Comparison of ENCODE assay signal across 8 cellular contexts in genomic region chr7:32890010-32890552, GRCh38. TPM values are rescaled to one million over a fixed set of nuclear protein-coding genes. Genes with fewer than 3 reads are reported as not detected.
DNase-seq lines count a peak whose midpoint lies in the region; ATAC-seq, FAIRE-seq and TF ChIP-seq lines count a peak whose summit lies in the region.

No MANE protein-coding gene starts in this region.

- no peaks in the 10 kb centered on the region for H3K36me3 ChIP-seq in KMS-11 (ENCODE audit: insufficient read depth)
- no peaks in the 10 kb centered on the region for H3K36me3 ChIP-seq in keratinocyte (ENCODE audit: control insufficient read depth in 2 of 2, extremely low read depth in 1 of 2, insufficient read depth in 2 of 2, low read length in 2 of 2)
- H3K36me3 ChIP-seq in subcutaneous abdominal adipose tissue (ENCODE audit: control insufficient read depth in 5 of 5, insufficient read depth in 5 of 5, low read length in 5 of 5), result no peaks in the 10 kb centered on the region

- POLR2A ChIA-PET in RWPE1 (lab: Yijun Ruan, JAX; ENCODE audit: low non-redundant PET), result no interaction called here

- H3K9me3 ChIP-seq in keratinocyte (ENCODE audit: control insufficient read depth, low read depth, low read length) (no peaks in the 10 kb centered on the region), subcutaneous abdominal adipose tissue (ENCODE audit: control insufficient read depth in 5 of 5, low read length in 5 of 5) (no peaks in the 10 kb centered on the region)

- peaks cover 51% of the 10 kb centered on the region for H3K4me1 ChIP-seq in KMS-11 (ENCODE audit: low read depth, poor library complexity, severe bottlenecking)
- peaks cover 26% of the 10 kb centered on the region for H3K4me1 ChIP-seq in keratinocyte (ENCODE audit: control insufficient read depth, extremely low read depth, insufficient read depth, low read length)
- H3K4me1 ChIP-seq in subcutaneous abdominal adipose tissue (ENCODE audit: control insufficient read depth in 5 of 5, insufficient read depth in 5 of 5, low read length in 5 of 5), result peaks cover 0 to 57% (median 39%) of the 10 kb centered on the region in 5 donors

- no peak for FAIRE-seq in keratinocyte (lab: Jason Lieb, UNC)

- H3K9ac ChIP-seq in KMS-11 (peak overlapping the region; percentile 83; the same call in 1 of the 2 replicates), keratinocyte (ENCODE audit: control insufficient read depth, extremely low read depth, insufficient read depth, low read length) (peak overlapping the region; percentile 97), subcutaneous abdominal adipose tissue (ENCODE audit: low read length in 5 of 5) (peak overlapping the region; percentile 98 to 99 (median 98))

- H3K4me2 ChIP-seq in KMS-11 (peak overlapping the region; percentile 85), keratinocyte (ENCODE audit: control insufficient read depth, extremely low read depth, insufficient read depth, low read depth, low read length) (peak overlapping the region; percentile 95)

- H3K4me3 ChIP-seq in KMS-11 (IDR thresholded peaks at IDR 0.05; ENCODE audit: insufficient read depth, low read depth, low read length) (peak overlapping the region; percentile 47), keratinocyte (ENCODE audit: control insufficient read depth in 2 of 3, extremely low read depth in 1 of 3, insufficient read depth in 2 of 3, low read depth in 1 of 3, low read length in 3 of 3) (peak overlapping the region; percentile 51 to 99 (median 98)), subcutaneous abdominal adipose tissue (ENCODE audit: low read depth in 1 of 5, low read length in 5 of 5) (peak overlapping the region; percentile 82 to 97 (median 94))

- H3K79me2 ChIP-seq in KMS-11 (ENCODE audit: insufficient read depth, low read depth) (peaks cover 58% of the 10 kb centered on the region), keratinocyte (ENCODE audit: control insufficient read depth, insufficient read depth, low read length) (peaks cover 60% of the 10 kb centered on the region)

- peak overlapping the region; percentile 57; the same call in 1 of the 2 replicates for H2AFZ ChIP-seq in KMS-11 (ENCODE audit: low read depth)
- peak overlapping the region; percentile 80 for H2AFZ ChIP-seq in keratinocyte (ENCODE audit: control insufficient read depth, low read length)

- H3K27ac ChIP-seq in KMS-11 (peak overlapping the region; percentile 94), angular gyrus (ENCODE audit: low read depth, low read length) (peak overlapping the region; percentile 74), keratinocyte (ENCODE audit: control insufficient read depth, insufficient read depth, low read length) (peak overlapping the region; percentile 99), subcutaneous abdominal adipose tissue (ENCODE audit: low read depth, low read length) (peak overlapping the region; percentile 99), RWPE1 (no peak overlapping the region)

- CTCF ChIA-PET in RWPE1 (lab: Yijun Ruan, JAX), result interaction anchor here (0.6 kb wide), 1 partner anchor 67 kb away, joined by 4 read pairs; the partner anchor contains the start of gene FKBP9

- H4K20me1 ChIP-seq in KMS-11 (ENCODE audit: insufficient read depth), result 0 out of 2 replicates have a peak, but pooled peaks cover 16% of the 10 kb centered on the region
- no peaks in the 10 kb centered on the region for H4K20me1 ChIP-seq in keratinocyte (ENCODE audit: control insufficient read depth, extremely low read depth, insufficient read depth, low read length)

- ATAC-seq in GM21825 (IDR thresholded peaks at IDR 0.05; ENCODE audit: unreplicated experiment), result no peak

- H3K27me3 ChIP-seq in KMS-11 (ENCODE audit: insufficient read depth, low read depth), result no peaks in the 10 kb centered on the region
- no peaks in the 10 kb centered on the region for H3K27me3 ChIP-seq in keratinocyte (ENCODE audit: control insufficient read depth, extremely low read depth, insufficient read depth, low read length)
- H3K27me3 ChIP-seq in subcutaneous abdominal adipose tissue (ENCODE audit: control insufficient read depth in 5 of 5, insufficient read depth in 4 of 5, low read length in 5 of 5), result no peaks in the 10 kb centered on the region

- dilution Hi-C loops in keratinocyte (cut with MboI; ENCODE audit: extremely low pct_ligation_motif_present, low sequenced_read_pairs), result no loop called here

- no peaks in the 10 kb centered on the region for H3K9me1 ChIP-seq in keratinocyte (ENCODE audit: control insufficient read depth, extremely low read depth, insufficient read depth, low read length)

- DNase-seq in Daoy (ENCODE audit: low read depth) (peak; percentile 28), keratinocyte (ENCODE audit: low read depth, low spot score) (no peak), RWPE1 (ENCODE audit: low spot score) (no peak), NCI-H1694 treated with DMSO at 0.1 percent for 48 hours (lab: John Stamatoyannopoulos, UW) (no peak)

- no peak for TF ChIP-seq CTCF in KMS-11 (conservative IDR thresholded peaks at IDR 0.05; ENCODE audit: low read depth, low read length)
- TF ChIP-seq CTCF in keratinocyte (optimal IDR thresholded peaks at IDR 0.05 in 1 of 3, IDR thresholded peaks at IDR 0.05 in 1 of 3, conservative IDR thresholded peaks at IDR 0.05 in 1 of 3; ENCODE audit: extremely low read depth in 1 of 3, insufficient read depth in 2 of 3, low read length in 3 of 3), result no peak
- no peak for TF ChIP-seq CTCF in RWPE1 (conservative IDR thresholded peaks at IDR 0.05; ENCODE audit: low read depth)

RNA-seq across cellular contexts. Expression of gene KBTBD2, which starts 1.5 kb away (rescaled TPM):
- 47.8 and 57.9 TPM in 2 replicates for total RNA-seq in Daoy (2014; rRNA removed; shearing (Covaris generic))
- 17.8 to 28.2 TPM (median 21.4 TPM) in 3 replicates for polyA plus RNA-seq in keratinocyte
- polyA plus RNA-seq in keratinocyte (2011; ENCODE audit: low read depth), result 22.6 TPM
- 10.5 and 23.9 TPM in 2 replicates for polyA plus RNA-seq in keratinocyte (2011; cell fraction: cytosol; rRNA removed)
- polyA plus RNA-seq in keratinocyte (2011; cell fraction: nucleus; rRNA removed), result 23.4 and 30.3 TPM in 2 replicates
- polyA plus RNA-seq in keratinocyte (2012; ENCODE audit: low replicate concordance), result 17.9 and 18.9 TPM in 2 replicates
- polyA minus RNA-seq in keratinocyte, result 6.3 to 47.3 TPM (median 36.4 TPM) in 3 replicates
- polyA minus RNA-seq in keratinocyte (2011; cell fraction: cytosol; rRNA and poly(A)+ RNA removed), result 14.4 TPM
- polyA minus RNA-seq in keratinocyte (2011; cell fraction: nucleus; rRNA and poly(A)+ RNA removed), result 21.9 and 34.9 TPM in 2 replicates

Comparison
In these comparisons a context has a peak if more than half of its experiments do, and no peak if none do; other contexts are left out.
1. H3K4me3 ChIP-seq: peak in every context shown above with its lines; median percentile 98 in keratinocyte; 94 in subcutaneous abdominal adipose tissue; 47 in KMS-11.